14 cellular contexts compared by ENCODE assay signal in the genomic region with DNA sequence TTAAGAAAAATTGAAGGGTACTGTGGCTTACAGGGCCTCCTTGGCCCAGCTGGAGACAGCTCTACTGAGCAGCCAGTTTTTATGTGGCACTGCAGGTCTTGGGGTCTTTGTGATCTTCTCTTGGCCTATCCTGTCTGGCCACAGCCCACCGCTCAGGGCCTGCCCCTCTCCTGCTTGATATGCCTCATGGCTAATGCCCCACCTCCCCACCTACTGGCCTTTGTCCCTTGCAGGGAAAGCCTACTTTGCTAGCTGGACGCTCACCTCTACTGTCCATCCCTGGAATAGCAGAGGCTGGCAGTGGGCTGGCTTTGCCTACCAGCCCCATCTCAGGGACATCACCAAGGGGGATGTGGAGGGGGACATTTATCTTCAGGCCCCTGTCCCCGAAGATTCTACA.
DNase-seq lines count a peak whose midpoint lies in the region; ATAC-seq and TF ChIP-seq lines count a peak whose summit lies in the region.
"Had no signal": no experiment of that assay in that cellular context is flagged by ENCODE, and none has a peak within 500 bp of the region (broad histone marks: within the 10 kb centered on the region; RNA-seq: fewer than 3 reads in every experiment).

No MANE protein-coding gene starts in this region.

- no peaks in the 10 kb centered on the region for H3K36me3 ChIP-seq in osteoblast (ENCODE audit: insufficient read depth, low read length)
- H3K36me3 ChIP-seq: ascending aorta had no signal

- peak; percentile 65 for DNase-seq in HT-29 (ENCODE audit: low spot score)
- peak; percentile 43 for DNase-seq in WTC11 (ENCODE audit: low spot score)
- no peak for DNase-seq in fibroblast of villous mesenchyme (ENCODE audit: low read depth)
- peak; percentile 58 for DNase-seq in osteoblast (ENCODE audit: insufficient read length, low spot score, missing footprints)
- DNase-seq in NCI-H1436 treated with DMSO at 0.1 percent for 48 hours (lab: John Stamatoyannopoulos, UW) = no peak
- DNase-seq in G401 (ENCODE audit: low spot score) = no peak
- DNase-seq: NCI-H2171 treated with DMSO at 0.1 percent for 48 hours, OCI-M1, T-cell had no signal

- H3K79me2 ChIP-seq in osteoblast (ENCODE audit: insufficient read depth, low read length) = no peaks in the 10 kb centered on the region

- H4K20me1 ChIP-seq in osteoblast (ENCODE audit: insufficient read depth, low read length) = no peaks in the 10 kb centered on the region

- H3K9me3 ChIP-seq in osteoblast (ENCODE audit: low read depth, low read length) = no peaks in the 10 kb centered on the region
- H3K9me3 ChIP-seq: ascending aorta had no signal

- H3K27ac ChIP-seq in osteoblast (ENCODE audit: low read depth, low read length) = no peak overlapping the region
- H3K27ac ChIP-seq: ascending aorta had no signal

- H3K4me1 Mint-ChIP-seq in WTC11 = peaks cover 21% of the 10 kb centered on the region
- H3K4me1 Mint-ChIP-seq: activated CD4-positive, alpha-beta T cell treated with anti-CD3 and anti-CD28 coated beads, Interleukin-2, amount 10 ng/mL, durations not matched to agents 24 days and 14 days; T-cell had no signal

- H3K4me3 ChIP-seq in fibroblast of villous mesenchyme (ENCODE audit: low read depth, low read length) (no peak overlapping the region), osteoblast (ENCODE audit: insufficient read depth, low read length) (no peak overlapping the region)
- H3K4me3 ChIP-seq: ascending aorta, smooth muscle cell had no signal

- H3K4me2 ChIP-seq in osteoblast (ENCODE audit: insufficient read depth, low read length) = no peak overlapping the region
- H3K4me2 ChIP-seq: smooth muscle cell had no signal

- TF ChIP-seq CTCF in WTC11 (IDR thresholded peaks at IDR 0.05) (no peak), fibroblast of villous mesenchyme (IDR thresholded peaks at IDR 0.05; ENCODE audit: insufficient read depth, low read depth, low read length) (peak; percentile 31), osteoblast (IDR thresholded peaks at IDR 0.05; ENCODE audit: extremely low read depth, low read depth, low read length) (peak; percentile 29)

- no peak overlapping the region for H2AFZ ChIP-seq in osteoblast (ENCODE audit: low read length)

- H3K27ac Mint-ChIP-seq in WTC11 = no peak overlapping the region
- H3K27ac Mint-ChIP-seq: activated CD4-positive, alpha-beta T cell treated with anti-CD3 and anti-CD28 coated beads, Interleukin-2, amount 10 ng/mL, durations not matched to agents 24 days and 14 days; activated T-helper 1 cell treated with anti-CD3 and anti-CD28 coated beads, Interleukin-12 subunit alpha, Interleukin-12 subunit beta, Interleukin-2, Interleukin-4 antibody, amounts not matched to agents 30 ng/mL and 10 ng/mL and 1 ng/mL, durations not matched to agents 14 hours and 24 hours and 36 hours; T-cell had no signal

- H3K27me3 ChIP-seq in osteoblast (ENCODE audit: insufficient read depth, low read length) = peaks cover 30% of the 10 kb centered on the region
- H3K27me3 ChIP-seq: ascending aorta had no signal

- ATAC-seq in WTC11 (peak; percentile 65), HG03097 (IDR thresholded peaks at IDR 0.05; ENCODE audit: low FRiP score, unreplicated experiment) (no peak)
- ATAC-seq: T-cell had no signal

- in situ Hi-C loops in G401 (cut with HindIII; ENCODE audit: low sequenced_read_pairs) = no loop called here

- peaks cover 4% of the 10 kb centered on the region for H3K27me3 Mint-ChIP-seq in WTC11 (ENCODE audit: low read depth)
- H3K27me3 Mint-ChIP-seq: activated CD4-positive, alpha-beta T cell treated with anti-CD3 and anti-CD28 coated beads, Interleukin-2, amount 10 ng/mL, durations not matched to agents 24 days and 14 days had no signal

- CTCF ChIA-PET in WTC11 (lab: Charles Lee) = interaction anchor here (0.9 to 2.3 kb wide), 3 partner anchors 190 to 252 kb away, joined by 4 to 8 read pairs (median 5); no protein-coding TSS in a partner anchor

- H3K4me1 ChIP-seq in osteoblast (ENCODE audit: insufficient read depth, low read length) = no peaks in the 10 kb centered on the region
- H3K4me1 ChIP-seq: ascending aorta had no signal

- H3K36me3 Mint-ChIP-seq in WTC11 = no peaks in the 10 kb centered on the region
- H3K36me3 Mint-ChIP-seq: T-cell had no signal

- 0 out of 2 replicates have a peak, but pooled peaks cover 4% of the 10 kb centered on the region for H3K9me3 Mint-ChIP-seq in WTC11
- H3K9me3 Mint-ChIP-seq: activated CD4-positive, alpha-beta T cell treated with anti-CD3 and anti-CD28 coated beads, Interleukin-2, amount 10 ng/mL, durations not matched to agents 24 days and 14 days; activated T-helper 1 cell treated with anti-CD3 and anti-CD28 coated beads, Interleukin-12 subunit alpha, Interleukin-12 subunit beta, Interleukin-2, Interleukin-4 antibody, amounts not matched to agents 30 ng/mL and 10 ng/mL and 1 ng/mL, durations not matched to agents 14 hours and 24 hours and 36 hours; T-cell had no signal

- H3K4me3 Mint-ChIP-seq in WTC11 = no peak overlapping the region
- H3K4me3 Mint-ChIP-seq: activated CD4-positive, alpha-beta T cell treated with anti-CD3 and anti-CD28 coated beads, Interleukin-2, amount 10 ng/mL, durations not matched to agents 24 days and 14 days; activated T-helper 1 cell treated with anti-CD3 and anti-CD28 coated beads, Interleukin-12 subunit alpha, Interleukin-12 subunit beta, Interleukin-2, Interleukin-4 antibody, amounts not matched to agents 30 ng/mL and 10 ng/mL and 1 ng/mL, durations not matched to agents 14 hours and 24 hours and 36 hours; T-cell had no signal

- POLR2A ChIA-PET in WTC11 (lab: Charles Lee) = no interaction called here

TF ChIP-seq in WTC11, 78 proteins besides CTCF, POLR2A, EP300 and RAD21 (continues in another document):
- TF ChIP-seq, protein P1, sequence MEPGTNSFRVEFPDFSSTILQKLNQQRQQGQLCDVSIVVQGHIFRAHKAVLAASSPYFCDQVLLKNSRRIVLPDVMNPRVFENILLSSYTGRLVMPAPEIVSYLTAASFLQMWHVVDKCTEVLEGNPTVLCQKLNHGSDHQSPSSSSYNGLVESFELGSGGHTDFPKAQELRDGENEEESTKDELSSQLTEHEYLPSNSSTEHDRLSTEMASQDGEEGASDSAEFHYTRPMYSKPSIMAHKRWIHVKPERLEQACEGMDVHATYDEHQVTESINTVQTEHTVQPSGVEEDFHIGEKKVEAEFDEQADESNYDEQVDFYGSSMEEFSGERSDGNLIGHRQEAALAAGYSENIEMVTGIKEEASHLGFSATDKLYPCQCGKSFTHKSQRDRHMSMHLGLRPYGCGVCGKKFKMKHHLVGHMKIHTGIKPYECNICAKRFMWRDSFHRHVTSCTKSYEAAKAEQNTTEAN (CRISPR knock-in tag; IDR thresholded peaks at IDR 0.05) = no peak
- TF ChIP-seq, protein P2, sequence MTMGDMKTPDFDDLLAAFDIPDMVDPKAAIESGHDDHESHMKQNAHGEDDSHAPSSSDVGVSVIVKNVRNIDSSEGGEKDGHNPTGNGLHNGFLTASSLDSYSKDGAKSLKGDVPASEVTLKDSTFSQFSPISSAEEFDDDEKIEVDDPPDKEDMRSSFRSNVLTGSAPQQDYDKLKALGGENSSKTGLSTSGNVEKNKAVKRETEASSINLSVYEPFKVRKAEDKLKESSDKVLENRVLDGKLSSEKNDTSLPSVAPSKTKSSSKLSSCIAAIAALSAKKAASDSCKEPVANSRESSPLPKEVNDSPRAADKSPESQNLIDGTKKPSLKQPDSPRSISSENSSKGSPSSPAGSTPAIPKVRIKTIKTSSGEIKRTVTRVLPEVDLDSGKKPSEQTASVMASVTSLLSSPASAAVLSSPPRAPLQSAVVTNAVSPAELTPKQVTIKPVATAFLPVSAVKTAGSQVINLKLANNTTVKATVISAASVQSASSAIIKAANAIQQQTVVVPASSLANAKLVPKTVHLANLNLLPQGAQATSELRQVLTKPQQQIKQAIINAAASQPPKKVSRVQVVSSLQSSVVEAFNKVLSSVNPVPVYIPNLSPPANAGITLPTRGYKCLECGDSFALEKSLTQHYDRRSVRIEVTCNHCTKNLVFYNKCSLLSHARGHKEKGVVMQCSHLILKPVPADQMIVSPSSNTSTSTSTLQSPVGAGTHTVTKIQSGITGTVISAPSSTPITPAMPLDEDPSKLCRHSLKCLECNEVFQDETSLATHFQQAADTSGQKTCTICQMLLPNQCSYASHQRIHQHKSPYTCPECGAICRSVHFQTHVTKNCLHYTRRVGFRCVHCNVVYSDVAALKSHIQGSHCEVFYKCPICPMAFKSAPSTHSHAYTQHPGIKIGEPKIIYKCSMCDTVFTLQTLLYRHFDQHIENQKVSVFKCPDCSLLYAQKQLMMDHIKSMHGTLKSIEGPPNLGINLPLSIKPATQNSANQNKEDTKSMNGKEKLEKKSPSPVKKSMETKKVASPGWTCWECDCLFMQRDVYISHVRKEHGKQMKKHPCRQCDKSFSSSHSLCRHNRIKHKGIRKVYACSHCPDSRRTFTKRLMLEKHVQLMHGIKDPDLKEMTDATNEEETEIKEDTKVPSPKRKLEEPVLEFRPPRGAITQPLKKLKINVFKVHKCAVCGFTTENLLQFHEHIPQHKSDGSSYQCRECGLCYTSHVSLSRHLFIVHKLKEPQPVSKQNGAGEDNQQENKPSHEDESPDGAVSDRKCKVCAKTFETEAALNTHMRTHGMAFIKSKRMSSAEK (CRISPR knock-in tag; IDR thresholded peaks at IDR 0.05; ENCODE audit: borderline replicate concordance) = no peak
- no peak for TF ChIP-seq ZNF671 (CRISPR knock-in tag; IDR thresholded peaks at IDR 0.05)

Comparison
In these comparisons a context has a peak if more than half of its experiments do, and no peak if none do; other contexts are left out.
1. DNase-seq: peak in HT-29 (single experiment), WTC11 (single experiment) and osteoblast (single experiment); none in fibroblast of villous mesenchyme (single experiment), NCI-H1436 treated with DMSO at 0.1 percent for 48 hours (single experiment) and G401 (single experiment).